In the genomic region with DNA sequence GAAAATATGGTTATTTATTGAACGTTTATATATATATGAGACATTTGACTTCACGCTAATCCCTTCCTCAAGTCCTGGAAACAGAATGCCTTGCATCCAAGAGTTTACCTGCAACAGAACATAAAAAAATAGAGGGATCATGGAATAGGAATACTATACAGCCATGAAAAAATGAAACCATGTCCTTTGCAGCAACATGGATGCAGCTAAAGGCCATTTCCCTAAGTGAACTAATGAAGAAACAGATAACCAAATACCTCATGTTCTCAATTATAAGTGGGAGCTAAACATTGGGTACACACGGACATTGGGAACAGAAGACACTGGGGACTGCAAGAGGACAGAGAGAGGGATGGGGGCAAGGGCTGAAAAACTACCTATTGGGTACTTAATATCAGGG, we compare ENCODE assay signal across 26 cellular contexts. TPM values are rescaled to one million over a fixed set of nuclear protein-coding genes. Genes with fewer than 3 reads are reported as not detected.
DNase-seq lines count a peak whose midpoint lies in the region; ATAC-seq, FAIRE-seq and TF ChIP-seq lines count a peak whose summit lies in the region.
"Had no signal": no experiment of that assay in that cellular context is flagged by ENCODE, and none has a peak within 500 bp of the region (broad histone marks: within the 10 kb centered on the region; RNA-seq: fewer than 3 reads in every experiment).

No MANE protein-coding gene starts in this region.

- WGBS in HepG2 (ENCODE audit: low lambda C conversion rate): 95% methylated on average over 3 of the region's 3 CpGs
- 75% methylated on average over 3 of the region's 3 CpGs for WGBS in right lobe of liver (ENCODE audit: insufficient coverage, low coverage, low lambda C conversion rate, missing lambda C conversion rate)
- 92% methylated on average over 3 of the region's 3 CpGs for WGBS in suprapubic skin

- no peak for TF ChIP-seq RAD21 in HepG2 (CRISPR knock-in tag; IDR thresholded peaks at IDR 0.05)

- TF ChIP-seq POLR2A in HepG2 (IDR thresholded peaks at IDR 0.05; ENCODE audit: insufficient read depth in 1 of 2, low read depth in 2 of 2, low read length in 2 of 2): no peak
- TF ChIP-seq POLR2A in right lobe of liver (IDR thresholded peaks at IDR 0.05): no peak
- TF ChIP-seq POLR2A in suprapubic skin (IDR thresholded peaks at IDR 0.05): no peak

- H3K27me3 ChIP-seq in HepG2 (ENCODE audit: control insufficient read depth in 1 of 2, insufficient read depth in 2 of 2, low read length in 2 of 2) (no peaks in the 10 kb centered on the region), right lobe of liver (no peaks in the 10 kb centered on the region), suprapubic skin (no peaks in the 10 kb centered on the region)
- H3K27me3 ChIP-seq: BE2C, BLaER1 had no signal

- H3K4me1 ChIP-seq in HepG2 (ENCODE audit: insufficient read depth, low read length) (peaks cover 28% of the 10 kb centered on the region), right lobe of liver (peaks cover 0 to 80% (median 17%) of the 10 kb centered on the region in 4 donors), HEK293 (ENCODE audit: control insufficient read depth, insufficient read depth, low read length) (no peaks in the 10 kb centered on the region), suprapubic skin (no peaks in the 10 kb centered on the region)
- H3K4me1 ChIP-seq: BE2C had no signal

- POLR2A ChIA-PET in HepG2 (lab: Yijun Ruan, JAX): interaction anchor here (1.3 to 5.2 kb wide), 4 partner anchors 17 to 47 kb away, joined by 4 to 31 read pairs (median 10); no protein-coding TSS in a partner anchor
- POLR2A ChIA-PET in HEK293 (lab: Yijun Ruan, JAX): no interaction called here

- no peak overlapping the region for H3K4me2 ChIP-seq in HepG2 (ENCODE audit: low read depth, low read length)
- H3K4me2 ChIP-seq: BLaER1 had no signal

- DNase-seq in HepG2 (ENCODE audit: low spot score) (no peak), right lobe of liver (no peak), suprapubic skin (ENCODE audit: low spot score in 2 of 2) (no peak), GM13977 (ENCODE audit: low spot score) (no peak)
- DNase-seq: ACHN; BE2C; C1 segment of cervical spinal cord; Caco-2; Calu3; CD4-positive, alpha-beta T cell; CD8-positive, alpha-beta T cell; DMS79; DND-41; EL; GDM1 had no signal

- H3K79me2 ChIP-seq in HepG2 (ENCODE audit: insufficient read depth, low read length): no peaks in the 10 kb centered on the region

- no peaks in the 10 kb centered on the region for H3K9me3 ChIP-seq in HepG2 (ENCODE audit: low read length)
- H3K9me3 ChIP-seq in right lobe of liver: no peaks in the 10 kb centered on the region
- H3K9me3 ChIP-seq in HEK293 (ENCODE audit: control insufficient read depth, insufficient read depth, low read depth, low read length): no peaks in the 10 kb centered on the region
- H3K9me3 ChIP-seq in suprapubic skin: no peaks in the 10 kb centered on the region
- H3K9me3 ChIP-seq: BE2C, BLaER1, Caco-2 had no signal

- H3K27ac ChIP-seq in HepG2 (ENCODE audit: extremely low read length, insufficient read depth, low read length) (no peak overlapping the region), right lobe of liver (no peak overlapping the region), HEK293 (ENCODE audit: extremely low read depth, low read depth, low read length) (no peak overlapping the region), suprapubic skin (no peak overlapping the region)
- H3K27ac ChIP-seq: 22Rv1, BLaER1 had no signal

- no peak overlapping the region for H2AFZ ChIP-seq in HepG2 (ENCODE audit: low read length)

- CTCF ChIA-PET in HepG2 (lab: Yijun Ruan, JAX; ENCODE audit: low intra/inter-chr PET ratio, low total read pairs) (no interaction called here), HEK293 (lab: Yijun Ruan, JAX) (interaction anchor here (7.2 kb wide), 1 partner anchor 16 kb away, joined by 38 read pairs; no protein-coding TSS in a partner anchor)

- H3K36me3 ChIP-seq in HepG2 (replicated peaks in 1 of 2; ENCODE audit: control insufficient read depth in 1 of 2, insufficient read depth in 2 of 2, low read length in 2 of 2): no peaks in the 10 kb centered on the region
- peaks cover 0 to 77% (median 29%) of the 10 kb centered on the region in 4 donors for H3K36me3 ChIP-seq in right lobe of liver
- no peaks in the 10 kb centered on the region for H3K36me3 ChIP-seq in HEK293 (ENCODE audit: control insufficient read depth in 2 of 2, insufficient read depth in 1 of 2, low read length in 2 of 2)
- no peaks in the 10 kb centered on the region for H3K36me3 ChIP-seq in suprapubic skin
- H3K36me3 ChIP-seq: BE2C, BLaER1 had no signal

- TF ChIP-seq EP300 in HepG2 (IDR thresholded peaks at IDR 0.05; ENCODE audit: low read depth in 2 of 2, low read length in 2 of 2) (no peak), HepG2 (CRISPR knock-in tag; IDR thresholded peaks at IDR 0.05; ENCODE audit: borderline replicate concordance) (no peak), suprapubic skin (IDR thresholded peaks at IDR 0.05) (no peak)

- no peak for TF ChIP-seq CTCF in HepG2 (CRISPR knock-in tag; IDR thresholded peaks at IDR 0.05)
- TF ChIP-seq CTCF in right lobe of liver (IDR thresholded peaks at IDR 0.05): no peak
- TF ChIP-seq CTCF in HEK293 (tag by site-specific recombination; IDR thresholded peaks at IDR 0.05): no peak
- TF ChIP-seq CTCF in suprapubic skin (IDR thresholded peaks at IDR 0.05): no peak
- TF ChIP-seq CTCF in GM13977 (IDR thresholded peaks at IDR 0.05; ENCODE audit: extremely low read depth, insufficient read depth, missing control alignments): no peak

- intact Hi-C loops in HepG2 (cut with micrococcal nuclease; ENCODE audit: unreplicated experiment) (no loop called here), right lobe of liver (cut with DNase I) (no loop called here)

- no peaks in the 10 kb centered on the region for H4K20me1 ChIP-seq in HepG2 (ENCODE audit: insufficient read depth, low read length)
- H4K20me1 ChIP-seq: BLaER1 had no signal

- no peak for ATAC-seq in HepG2
- no peak for ATAC-seq in right lobe of liver
- ATAC-seq: CD8-positive, alpha-beta T cell; GM12878 had no signal

- in situ Hi-C loops in HepG2 (cut with HindIII; ENCODE audit: extremely low pct_ligation_motif_present, low pct_unique_long_range_greater_than_20kb): no loop called here
- in situ Hi-C loops in GM13977 (cut with MboI; ENCODE audit: low pct_unique_long_range_greater_than_20kb, low sequenced_read_pairs, unreplicated experiment): no loop called here

- H3K9ac ChIP-seq in HepG2 (ENCODE audit: insufficient read depth, low read depth, low read length): no peak overlapping the region
- H3K9ac ChIP-seq: BLaER1 had no signal

- H3K4me3 ChIP-seq in HepG2 (replicated peaks in 1 of 3; ENCODE audit: insufficient read depth in 1 of 3, low read depth in 2 of 3, low read length in 3 of 3) (no peak overlapping the region), right lobe of liver (no peak overlapping the region), HEK293 (ENCODE audit: low read depth, low read length) (no peak overlapping the region), suprapubic skin (no peak overlapping the region)
- H3K4me3 ChIP-seq: BLaER1, GM12878 had no signal

- BruUV-seq in HepG2 (replicated peaks; lab: Mats Ljungman, UMichigan): no TSS peak

- FAIRE-seq in HepG2 (lab: Jason Lieb, UNC): no peak
- FAIRE-seq: D721Med, GM12878, GM12892, GM19239 had no signal

RNA-seq across cellular contexts. Expression of gene BAAT, which starts 13.0 kb away (rescaled TPM):
- total RNA-seq in HepG2 (2016; rRNA removed; fragmentation: Illumina TruSeq; extraction: Trizol) (0.71 and 1.0 TPM in 2 replicates), right lobe of liver (100 to 1,000 TPM; 223 to 648 (median 507) TPM), suprapubic skin (1 to 10 TPM in 1 of 4 donors, not detected in 3; 2.3 TPM)
- total RNA-seq in HepG2 (2016; cell fraction: cytosol; rRNA removed; fragmentation: Illumina TruSeq; extraction: Trizol; ENCODE audit: low read depth): 0.20 and 0.26 TPM in 2 replicates
- 0.45 and 0.77 TPM in 2 replicates for total RNA-seq in HepG2 (2016; cell fraction: insoluble cytoplasmic fraction; rRNA removed; fragmentation: Illumina TruSeq; extraction: Trizol)
- 0.34 and 0.56 TPM in 2 replicates for total RNA-seq in HepG2 (2016; cell fraction: membrane; rRNA removed; fragmentation: Illumina TruSeq; extraction: Trizol)
- total RNA-seq in HepG2 (2016; cell fraction: nucleus; rRNA removed; fragmentation: Illumina TruSeq; extraction: Trizol): 0.78 and 0.97 TPM in 2 replicates
- polyA plus RNA-seq in HepG2 (2011; rRNA removed): 7.9 and 11.2 TPM in 2 replicates
- 3.9 and 10.6 TPM in 2 replicates for polyA plus RNA-seq in HepG2 (2011; cell fraction: cytosol; rRNA removed)
- polyA plus RNA-seq in HepG2 (2011; cell fraction: nucleus; rRNA removed): 4.2 and 7.6 TPM in 2 replicates
- 26.8 and 34.2 TPM in 2 replicates for polyA plus RNA-seq in HepG2 (2012)
- 0.07 and 0.18 TPM in 2 replicates for polyA plus RNA-seq in HepG2 (2016; cell fraction: cytosol; fragmentation: Illumina TruSeq; extraction: Trizol; ENCODE audit: low read depth)
- polyA plus RNA-seq in HepG2 (2016; cell fraction: insoluble cytoplasmic fraction; fragmentation: Illumina TruSeq; extraction: Trizol; ENCODE audit: low read depth): 0.80 and 0.87 TPM in 2 replicates
- polyA plus RNA-seq in HepG2 (2016; cell fraction: membrane; fragmentation: Illumina TruSeq; extraction: Trizol; ENCODE audit: low read depth): 0.22 and 0.24 TPM in 2 replicates
- polyA plus RNA-seq in HepG2 (2016; cell fraction: nucleus; fragmentation: Illumina TruSeq; extraction: Trizol; ENCODE audit: insufficient read depth, low read depth): 1.4 and 1.7 TPM in 2 replicates
- polyA minus RNA-seq in HepG2 (2011; rRNA and poly(A)+ RNA removed; ENCODE audit: low replicate concordance): 0.05 and 7.3 TPM in 2 replicates
- polyA minus RNA-seq in HepG2 (2011; cell fraction: cytosol; rRNA and poly(A)+ RNA removed): 5.0 and 10.0 TPM in 2 replicates
- 7.6 and 12.8 TPM in 2 replicates for polyA minus RNA-seq in HepG2 (2011; cell fraction: nucleus; rRNA and poly(A)+ RNA removed)
- total RNA-seq: A172; CD4-positive, alpha-beta T cell; CD8-positive, alpha-beta T cell; G401 had no signal
- polyA plus RNA-seq: AG04450, CD14-positive monocyte had no signal

RNA-seq across cellular contexts. Expression of gene MRPL50, which starts 26.6 kb away (rescaled TPM):
- total RNA-seq in HepG2 (2016; rRNA removed; fragmentation: Illumina TruSeq; extraction: Trizol) (70.0 and 107 TPM in 2 replicates), right lobe of liver (1 to 10 TPM; 4.6 to 8.7 (median 6.7) TPM), suprapubic skin (10 to 100 TPM in 3 of 4 donors, 1 to 10 TPM in 1; 6.8 to 13.0 (median 11.2) TPM)
- total RNA-seq in HepG2 (2016; cell fraction: cytosol; rRNA removed; fragmentation: Illumina TruSeq; extraction: Trizol; ENCODE audit: low read depth): 21.0 and 24.1 TPM in 2 replicates
- 68.9 and 116 TPM in 2 replicates for total RNA-seq in HepG2 (2016; cell fraction: insoluble cytoplasmic fraction; rRNA removed; fragmentation: Illumina TruSeq; extraction: Trizol)
- 28.1 and 35.5 TPM in 2 replicates for total RNA-seq in HepG2 (2016; cell fraction: membrane; rRNA removed; fragmentation: Illumina TruSeq; extraction: Trizol)
- total RNA-seq in HepG2 (2016; cell fraction: nucleus; rRNA removed; fragmentation: Illumina TruSeq; extraction: Trizol): 39.6 and 40.3 TPM in 2 replicates
- polyA plus RNA-seq in HepG2 (2011; rRNA removed): 30.0 and 37.1 TPM in 2 replicates
- 12.7 and 22.1 TPM in 2 replicates for polyA plus RNA-seq in HepG2 (2011; cell fraction: cytosol; rRNA removed)
- polyA plus RNA-seq in HepG2 (2011; cell fraction: nucleus; rRNA removed): 6.3 and 8.8 TPM in 2 replicates
- polyA plus RNA-seq in HepG2 (2012): 35.5 and 51.6 TPM in 2 replicates
- polyA plus RNA-seq in HepG2 (2016; cell fraction: cytosol; fragmentation: Illumina TruSeq; extraction: Trizol; ENCODE audit: low read depth): 9.9 and 11.7 TPM in 2 replicates
- polyA plus RNA-seq in HepG2 (2016; cell fraction: insoluble cytoplasmic fraction; fragmentation: Illumina TruSeq; extraction: Trizol; ENCODE audit: low read depth): 93.2 and 105 TPM in 2 replicates
- 17.3 and 19.1 TPM in 2 replicates for polyA plus RNA-seq in HepG2 (2016; cell fraction: membrane; fragmentation: Illumina TruSeq; extraction: Trizol; ENCODE audit: low read depth)
- polyA plus RNA-seq in HepG2 (2016; cell fraction: nucleus; fragmentation: Illumina TruSeq; extraction: Trizol; ENCODE audit: insufficient read depth, low read depth): 41.9 and 44.2 TPM in 2 replicates
- 2.7 and 4.1 TPM in 2 replicates for polyA minus RNA-seq in HepG2 (2011; rRNA and poly(A)+ RNA removed; ENCODE audit: low replicate concordance)
- 6.6 and 7.6 TPM in 2 replicates for polyA minus RNA-seq in HepG2 (2011; cell fraction: cytosol; rRNA and poly(A)+ RNA removed)
- 36.7 and 38.1 TPM in 2 replicates for polyA minus RNA-seq in HepG2 (2011; cell fraction: nucleus; rRNA and poly(A)+ RNA removed)

RNA-seq across cellular contexts. Expression of gene ZNF189, which starts 26.8 kb away (rescaled TPM):
- 50.0 and 65.4 TPM in 2 replicates for total RNA-seq in HepG2 (2016; rRNA removed; fragmentation: Illumina TruSeq; extraction: Trizol)
- 8.6 and 10.3 TPM in 2 replicates for total RNA-seq in HepG2 (2016; cell fraction: cytosol; rRNA removed; fragmentation: Illumina TruSeq; extraction: Trizol; ENCODE audit: low read depth)
- total RNA-seq in HepG2 (2016; cell fraction: insoluble cytoplasmic fraction; rRNA removed; fragmentation: Illumina TruSeq; extraction: Trizol): 48.2 and 65.9 TPM in 2 replicates
- total RNA-seq in HepG2 (2016; cell fraction: membrane; rRNA removed; fragmentation: Illumina TruSeq; extraction: Trizol): 33.1 and 39.4 TPM in 2 replicates
- 46.2 and 50.3 TPM in 2 replicates for total RNA-seq in HepG2 (2016; cell fraction: nucleus; rRNA removed; fragmentation: Illumina TruSeq; extraction: Trizol)
- polyA plus RNA-seq in HepG2 (2011; rRNA removed): 7.9 and 8.4 TPM in 2 replicates
- 2.8 and 5.5 TPM in 2 replicates for polyA plus RNA-seq in HepG2 (2011; cell fraction: cytosol; rRNA removed)
- 11.7 and 16.1 TPM in 2 replicates for polyA plus RNA-seq in HepG2 (2011; cell fraction: nucleus; rRNA removed)
- 23.9 and 31.6 TPM in 2 replicates for polyA plus RNA-seq in HepG2 (2012)
- 3.4 and 3.7 TPM in 2 replicates for polyA plus RNA-seq in HepG2 (2016; cell fraction: cytosol; fragmentation: Illumina TruSeq; extraction: Trizol; ENCODE audit: low read depth)
- polyA plus RNA-seq in HepG2 (2016; cell fraction: insoluble cytoplasmic fraction; fragmentation: Illumina TruSeq; extraction: Trizol; ENCODE audit: low read depth): 40.8 and 42.4 TPM in 2 replicates
- polyA plus RNA-seq in HepG2 (2016; cell fraction: membrane; fragmentation: Illumina TruSeq; extraction: Trizol; ENCODE audit: low read depth): 12.9 and 13.9 TPM in 2 replicates
- polyA plus RNA-seq in HepG2 (2016; cell fraction: nucleus; fragmentation: Illumina TruSeq; extraction: Trizol; ENCODE audit: insufficient read depth, low read depth): 52.8 and 60.4 TPM in 2 replicates
- polyA minus RNA-seq in HepG2 (2011; rRNA and poly(A)+ RNA removed; ENCODE audit: low replicate concordance): 2.2 and 6.6 TPM in 2 replicates
- 10.9 and 12.4 TPM in 2 replicates for polyA minus RNA-seq in HepG2 (2011; cell fraction: cytosol; rRNA and poly(A)+ RNA removed)
- 77.9 and 116 TPM in 2 replicates for polyA minus RNA-seq in HepG2 (2011; cell fraction: nucleus; rRNA and poly(A)+ RNA removed)
- total RNA-seq in right lobe of liver: 1 to 10 TPM; 5.7 to 9.7 (median 8.2) TPM
- 10 to 100 TPM in 2 of 4 donors, 1 to 10 TPM in 2; 6.1 to 14.9 (median 10.2) TPM for total RNA-seq in suprapubic skin

Comparison
In these comparisons a context has a peak if more than half of its experiments do, and no peak if none do; other contexts are left out.
1. RNA of gene BAAT, which starts 13.0 kb away (total RNA-seq): 223 to 648 TPM in right lobe of liver; 0.20 to 1.0 TPM in HepG2 and 2.3 TPM in suprapubic skin; every median in the first group is over 10 times any median in the second.
2. Of the 63 proteins assayed by ChIP-seq in both HepG2 and HEK293: peak only in HepG2: ZNF280D; only in HEK293: none; in both: none; in neither: 62.